ENCODE assay signal across 15 cellular contexts in the genomic region with DNA sequence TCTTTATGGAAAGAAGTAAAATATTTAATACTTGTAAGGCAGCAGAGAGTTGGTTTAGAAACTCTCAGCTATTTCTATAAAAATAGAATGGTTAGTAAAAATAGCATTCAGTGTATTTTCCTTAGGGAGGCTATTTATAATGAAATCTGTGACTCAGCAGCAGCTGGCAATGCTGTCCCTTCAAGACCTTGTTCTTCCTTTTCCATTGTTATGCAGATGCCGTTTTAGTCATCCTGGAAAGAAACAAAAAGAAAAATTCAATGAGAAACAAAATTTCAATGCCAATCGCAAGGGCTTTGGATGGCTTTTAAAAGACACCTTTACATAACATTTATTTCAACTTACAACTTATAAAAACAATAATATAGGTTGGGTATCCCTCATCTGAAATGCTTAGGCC. TPM values are rescaled to one million over a fixed set of nuclear protein-coding genes. Genes with fewer than 3 reads are reported as not detected.
A peak's percentile ranks its signal among the peaks of the same experiment; 100 is the strongest.
DNase-seq lines count a peak whose midpoint lies in the region; ATAC-seq lines count a peak whose summit lies in the region.
"Had no signal": no experiment of that assay in that cellular context is flagged by ENCODE, and none has a peak within 500 bp of the region (broad histone marks: within the 10 kb centered on the region; RNA-seq: fewer than 3 reads in every experiment).

No MANE protein-coding gene starts in this region.

- no peak for ATAC-seq in GM18502 (IDR thresholded peaks at IDR 0.05; ENCODE audit: poor library complexity, unreplicated experiment)

- peak overlapping the region; percentile 85 for H3K27ac ChIP-seq in SJSA1
- H3K27ac ChIP-seq: HL-60, parathyroid adenoma had no signal

- H3K9me3 ChIP-seq in SJSA1 (replicated peaks): no peaks in the 10 kb centered on the region

- DNase-seq in Ammon's horn (ENCODE audit: low spot score): peak; percentile 53
- DNase-seq in SJSA1 (ENCODE audit: low read depth in 1 of 2, low spot score in 2 of 2): peak in 1 of 2 experiments; percentile 63
- DNase-seq in fibroblast of peridontal ligament (ENCODE audit: extremely low read depth): peak; percentile 72
- DNase-seq in myocyte (ENCODE audit: low read depth): peak; percentile 82
- no peak for DNase-seq in NCI-H748 treated with DMSO at 0.1 percent for 48 hours (lab: John Stamatoyannopoulos, UW)
- DNase-seq in HuH-7.5 (ENCODE audit: low spot score): no peak
- DNase-seq in central memory CD4-positive, alpha-beta T cell: no peak
- DNase-seq: activated B cell treated with CpG ODN at 0.5 μM for 24 hours; activated gamma-delta T cell; effector memory CD4-positive, alpha-beta T cell; NCI-H187 treated with DMSO at 0.1 percent for 48 hours; trophoblast cell had no signal

- peaks cover 31% of the 10 kb centered on the region for H3K4me1 ChIP-seq in SJSA1 (replicated peaks)
- H3K4me1 ChIP-seq: parathyroid adenoma had no signal

- no peak overlapping the region for H3K4me3 ChIP-seq in SJSA1

- H3K36me3 ChIP-seq in SJSA1: peaks cover 17% of the 10 kb centered on the region

- H3K27me3 ChIP-seq in SJSA1 (replicated peaks): no peaks in the 10 kb centered on the region

RNA-seq across cellular contexts. Expression of gene MPC1, which starts 17.5 kb away (rescaled TPM):
- 87.8 and 127 TPM in 2 replicates for total RNA-seq in SJSA1 (2014; rRNA removed; shearing (Covaris generic))
- total RNA-seq in myocyte: 34.2 and 85.5 TPM in 2 replicates
- polyA plus RNA-seq in myocyte (2012): 32.6 TPM

RNA-seq across cellular contexts. Expression of gene SFT2D1, which starts 22.9 kb away (rescaled TPM):
- 88.2 and 101 TPM in 2 replicates for total RNA-seq in SJSA1 (2014; rRNA removed; shearing (Covaris generic))
- total RNA-seq in myocyte: 28.8 and 38.1 TPM in 2 replicates
- 33.6 TPM for polyA plus RNA-seq in myocyte (2012)

RNA-seq across cellular contexts. Expression of gene PRR18, which starts 57.0 kb away (rescaled TPM):
- 0.76 and 1.0 TPM in 2 replicates for total RNA-seq in SJSA1 (2014; rRNA removed; shearing (Covaris generic))
- 0.21 TPM in 1 of 2 replicates, not detected in the other for total RNA-seq in myocyte
- polyA plus RNA-seq in myocyte (2012): not detected
- total RNA-seq: activated B cell treated with CpG ODN at 0.5 μM for 24 hours had no signal

Comparison
In these comparisons a context has a peak if more than half of its experiments do, and no peak if none do; other contexts are left out.
1. DNase-seq: peak in Ammon's horn (single experiment), fibroblast of peridontal ligament (single experiment) and myocyte (single experiment); none in NCI-H748 treated with DMSO at 0.1 percent for 48 hours (single experiment), HuH-7.5 (single experiment) and central memory CD4-positive, alpha-beta T cell (single experiment).